Comparison of ENCODE assay signal across 8 cellular contexts in genomic region chr12:49264873-49265792, GRCh38. TPM values are rescaled to one million over a fixed set of nuclear protein-coding genes. Genes with fewer than 3 reads are reported as not detected.
A peak's percentile ranks its signal among the peaks of the same experiment; 100 is the strongest.
DNase-seq lines count a peak whose midpoint lies in the region.

Gene TUBA1C (plus strand): TSS chr12:49265082. CDS start chr12:49265182, 100 bp downstream.

- H3K9me3 ChIP-seq in neuronal stem cell (replicated peaks in 1 of 2; ENCODE audit: control insufficient read depth in 2 of 2, insufficient read depth in 1 of 2, low read depth in 1 of 2, low read length in 2 of 2), result peaks cover 0 to 10% of the 10 kb centered on the region in 2 donors
- no peaks in the 10 kb centered on the region for H3K9me3 ChIP-seq in subcutaneous abdominal adipose tissue (ENCODE audit: control insufficient read depth in 5 of 5, low read length in 5 of 5)

- H3K27me3 ChIP-seq in H7 (ENCODE audit: control insufficient read depth, insufficient read depth, low read length) (no peaks in the 10 kb centered on the region), neuronal stem cell (ENCODE audit: control insufficient read depth in 3 of 3, insufficient read depth in 3 of 3, low read depth in 1 of 3, low read length in 3 of 3) (peaks cover 0 to 4% (median 0%) of the 10 kb centered on the region in 3 experiments), subcutaneous abdominal adipose tissue (ENCODE audit: control insufficient read depth in 5 of 5, insufficient read depth in 4 of 5, low read length in 5 of 5) (no peaks in the 10 kb centered on the region)

- peak within 1 kb of the TSS; percentile 99 for H3K18ac ChIP-seq in neuronal stem cell (ENCODE audit: low read length)

- peak within 1 kb of the TSS; percentile 97 for H2AK5ac ChIP-seq in neuronal stem cell (ENCODE audit: low read depth, low read length)

- H2BK15ac ChIP-seq in neuronal stem cell (ENCODE audit: low read length), result peak within 1 kb of the TSS; percentile 74

- H3K4me1 ChIP-seq in neuronal stem cell (ENCODE audit: control insufficient read depth in 2 of 2, insufficient read depth in 1 of 2, low read depth in 1 of 2, low read length in 2 of 2) (peaks cover 3 to 12% of the 10 kb centered on the region in 2 donors), subcutaneous abdominal adipose tissue (ENCODE audit: control insufficient read depth in 5 of 5, insufficient read depth in 5 of 5, low read length in 5 of 5) (peaks cover 0 to 53% (median 28%) of the 10 kb centered on the region in 5 donors)

- peak within 1 kb of the TSS; percentile 16 for H2BK12ac ChIP-seq in neuronal stem cell (ENCODE audit: low read length)

- no peak within 1 kb of the TSS for H4K91ac ChIP-seq in neuronal stem cell (ENCODE audit: low read depth, low read length, poor library complexity)

- H3K36me3 ChIP-seq in H7 (replicated peaks; ENCODE audit: control insufficient read depth, insufficient read depth, low read length), result peaks cover 19% of the 10 kb centered on the region
- peaks cover 7 to 8% of the 10 kb centered on the region in 2 donors for H3K36me3 ChIP-seq in neuronal stem cell (replicated peaks in 1 of 2; ENCODE audit: control insufficient read depth in 2 of 2, insufficient read depth in 2 of 2, low read length in 2 of 2)
- H3K36me3 ChIP-seq in subcutaneous abdominal adipose tissue (ENCODE audit: control insufficient read depth in 5 of 5, insufficient read depth in 5 of 5, low read length in 5 of 5), result peaks cover 3 to 10% (median 9%) of the 10 kb centered on the region in 5 donors

- peak within 1 kb of the TSS; percentile 92 for H3K14ac ChIP-seq in neuronal stem cell (ENCODE audit: low read length)

- no CpG with 5 or more reads among the region's 61 CpGs for WGBS in neuronal stem cell (ENCODE audit: extremely low coverage in 2 of 2, insufficient read length in 2 of 2, insufficient replicate concordance in 1 of 2), 2 donors

- peak within 1 kb of the TSS; percentile 91 for H3K9ac ChIP-seq in neuronal stem cell (ENCODE audit: low read depth, low read length, poor library complexity)
- H3K9ac ChIP-seq in subcutaneous abdominal adipose tissue (ENCODE audit: low read length in 5 of 5), result peak within 1 kb of the TSS; percentile 56 to 96 (median 91)

- H3K79me1 ChIP-seq in neuronal stem cell (ENCODE audit: low read depth, low read length), result peaks cover 3% of the 10 kb centered on the region

- peak within 1 kb of the TSS; percentile 98 for H3K23ac ChIP-seq in neuronal stem cell (ENCODE audit: low read depth, low read length, poor library complexity)

- peak within 1 kb of the TSS; percentile 77 for H2BK5ac ChIP-seq in neuronal stem cell (ENCODE audit: low read length)

- peak within 1 kb of the TSS; percentile 6 for H2BK120ac ChIP-seq in neuronal stem cell (ENCODE audit: low read depth, low read length)

- H4K8ac ChIP-seq in neuronal stem cell (ENCODE audit: low read depth, low read length), result no peak within 1 kb of the TSS

- peak within 1 kb of the TSS; percentile 90 for H3K4me2 ChIP-seq in neuronal stem cell (ENCODE audit: insufficient read depth, low read length, poor library complexity, severe bottlenecking)

- peak; percentile 98 for DNase-seq in ELF-1 (ENCODE audit: low read depth, low spot score)
- DNase-seq in H7, result peak; percentile 100
- peak; percentile 94 for DNase-seq in M059J (ENCODE audit: low read depth)
- peak; percentile 61 for DNase-seq in SIG-M5 (lab: John Stamatoyannopoulos, UW)
- DNase-seq in activated gamma-delta T cell treated with anti-CD3 and anti-CD28 coated beads, Interleukin-2, amount 50 U/mL, for 16 hours (ENCODE audit: low read depth), result peak; percentile 81
- peak; percentile 90 for DNase-seq in foreskin melanocyte
- peak; percentile 85 for DNase-seq in neuronal stem cell (ENCODE audit: low spot score)

- H3K4ac ChIP-seq in neuronal stem cell (ENCODE audit: low read length), result peak within 1 kb of the TSS; percentile 84

- H2AFZ ChIP-seq in neuronal stem cell (ENCODE audit: low read length), result peak within 1 kb of the TSS; percentile 72

- H3K4me3 ChIP-seq in H7 (ENCODE audit: insufficient read depth, low read depth, low read length) (peak within 1 kb of the TSS; percentile 95), neuronal stem cell (ENCODE audit: low read length in 2 of 2) (peak within 1 kb of the TSS; percentile 55 to 97), subcutaneous abdominal adipose tissue (ENCODE audit: low read depth in 1 of 5, low read length in 5 of 5) (peak within 1 kb of the TSS; percentile 72 to 88 (median 85))

- peak within 1 kb of the TSS; percentile 43 for H3K27ac ChIP-seq in neuronal stem cell (replicated peaks; ENCODE audit: low read length)
- peak within 1 kb of the TSS; percentile 93 for H3K27ac ChIP-seq in subcutaneous abdominal adipose tissue (ENCODE audit: low read depth, low read length)

RNA-seq across cellular contexts. Expression of gene TUBA1C, which starts in this region (rescaled TPM):
- 1,301 and 1,698 TPM in 2 replicates for total RNA-seq in H7 (2014; rRNA removed; shearing (Covaris generic))
- total RNA-seq in M059J (2014; rRNA removed; shearing (Covaris generic)), result 1,117 and 1,179 TPM in 2 replicates
- polyA plus RNA-seq in neuronal stem cell (2013, experiment 1 of 2), result 571 TPM
- polyA plus RNA-seq in neuronal stem cell (2013, experiment 2 of 2), result 547 TPM

Comparison
In these comparisons a context has a peak if more than half of its experiments do, and no peak if none do; other contexts are left out.
1. Peak in every context shown above with its lines: DNase-seq, H3K4me3 ChIP-seq and H3K27ac ChIP-seq.